Comparison of ENCODE assay signal across 1 cellular context in genomic region chr1:201444792-201445191, GRCh38.
TF ChIP-seq lines count a peak whose summit lies in the region.

No MANE protein-coding gene starts in this region.

TF ChIP-seq in H1, 55 proteins besides CTCF, POLR2A, EP300 and RAD21:
- TF ChIP-seq MAFK (IDR thresholded peaks at IDR 0.05; ENCODE audit: low read depth, low read length) (no peak), USF2 (IDR thresholded peaks at IDR 0.05; ENCODE audit: low read length) (no peak), RXRA (IDR thresholded peaks at IDR 0.05; ENCODE audit: insufficient read depth, low read depth, low read length) (no peak), YY1 (IDR thresholded peaks at IDR 0.05; ENCODE audit: low read depth, low read length) (no peak), HDAC6 (IDR thresholded peaks at IDR 0.05; ENCODE audit: low read depth, low read length) (no peak)
